25 cellular contexts compared by ENCODE assay signal in genomic region chr6:52335576-52335975, GRCh38. TPM values are rescaled to one million over a fixed set of nuclear protein-coding genes. Genes with fewer than 3 reads are reported as not detected.
A peak's percentile ranks its signal among the peaks of the same experiment; 100 is the strongest.
DNase-seq lines count a peak whose midpoint lies in the region; ATAC-seq, FAIRE-seq and TF ChIP-seq lines count a peak whose summit lies in the region.
"Had no signal": no experiment of that assay in that cellular context is flagged by ENCODE, and none has a peak within 500 bp of the region (broad histone marks: within the 10 kb centered on the region; RNA-seq: fewer than 3 reads in every experiment).

No MANE protein-coding gene starts in this region.

- H3K27ac Mint-ChIP-seq in T-helper 1 cell treated with Interleukin-12 subunit alpha and Interleukin-12 subunit beta and Interleukin-4 antibody, amounts not matched to agents 30 μg/mL and 1 μg/mL, for 36 hours: peak overlapping the region; percentile 20
- H3K27ac Mint-ChIP-seq: activated CD4-positive, alpha-beta T cell treated with anti-CD3 and anti-CD28 coated beads, Interleukin-2, amount 10 ng/mL, durations not matched to agents 7 days and 5 days had no signal

- DNase-seq in T-helper 1 cell: no peak
- DNase-seq in PC-9: peak in 1 of 2 experiments; percentile 75
- DNase-seq in foreskin keratinocyte: no peak
- DNase-seq in small intestine: peak; percentile 31
- DNase-seq in RWPE1 (ENCODE audit: low spot score): no peak
- no peak for DNase-seq in right atrium auricular region (ENCODE audit: low spot score)
- DNase-seq: 8988T; activated CD4-positive, alpha-beta T cell treated with anti-CD3 and anti-CD28 coated beads, Interleukin-2, amount 10 ng/mL, durations not matched to agents 7 days and 5 days; activated CD8-positive, alpha-beta memory T cell treated with anti-CD3 and anti-CD28 coated beads, Interleukin-2, amount 50 U/mL, for 48 hours; activated naive CD4-positive, alpha-beta T cell; DMS 273 treated with DMSO at 0.1 percent for 48 hours; foreskin fibroblast; hypothalamus; IMR-90; MM.1S; NCI-H187 treated with DMSO at 0.1 percent for 48 hours; NK-92 treated with Interleukin-12 subunit alpha and Interleukin-12 subunit beta, amount 100 ng/mL, for 24 hours; stimulated activated CD4-positive, alpha-beta T cell treated with anti-CD3 and anti-CD28 coated beads, Interleukin-2, amount 100 ng/mL, for 48 hours had no signal

- no TSS peak for BruUV-seq in PC-9 (replicated peaks; lab: Mats Ljungman, UMichigan)

- H4K20me1 ChIP-seq in PC-9 (ENCODE audit: insufficient read depth): no peaks in the 10 kb centered on the region

- H3K9me3 Mint-ChIP-seq in T-helper 1 cell treated with Interleukin-12 subunit alpha and Interleukin-12 subunit beta and Interleukin-4 antibody, amounts not matched to agents 30 μg/mL and 1 μg/mL, for 36 hours: no peaks in the 10 kb centered on the region

- TF ChIP-seq CTCF in PC-9 (conservative IDR thresholded peaks at IDR 0.05): no peak
- TF ChIP-seq CTCF in foreskin keratinocyte (conservative IDR thresholded peaks at IDR 0.05): no peak
- no peak for TF ChIP-seq CTCF in RWPE1 (conservative IDR thresholded peaks at IDR 0.05; ENCODE audit: low read depth)
- TF ChIP-seq CTCF in right atrium auricular region (IDR thresholded peaks at IDR 0.05): no peak

- H2AFZ ChIP-seq in PC-9: no peak overlapping the region

- POLR2A ChIA-PET in PC-9 (lab: Charles Lee; ENCODE audit: unreplicated experiment) (no interaction called here), RWPE1 (lab: Yijun Ruan, JAX; ENCODE audit: low non-redundant PET) (no interaction called here)

- H3K4me2 ChIP-seq in PC-9: peak overlapping the region; percentile 17; the same call in 1 of the 2 replicates

- no peak for FAIRE-seq in small intestine (lab: Jason Lieb, UNC)
- FAIRE-seq: colon, endothelial cell of umbilical vein, keratinocyte had no signal

- intact Hi-C loops in PC-9 (cut with micrococcal nuclease; ENCODE audit: unreplicated experiment): no loop called here

- H3K27me3 Mint-ChIP-seq in T-helper 1 cell treated with Interleukin-12 subunit alpha and Interleukin-12 subunit beta and Interleukin-4 antibody, amounts not matched to agents 30 μg/mL and 1 μg/mL, for 36 hours (ENCODE audit: low read depth): no peaks in the 10 kb centered on the region
- H3K27me3 Mint-ChIP-seq: activated CD4-positive, alpha-beta T cell treated with anti-CD3 and anti-CD28 coated beads, Interleukin-2, amount 10 ng/mL, durations not matched to agents 7 days and 5 days had no signal

- H3K4me1 ChIP-seq in PC-9 (replicated peaks; ENCODE audit: insufficient read depth): peaks cover 38% of the 10 kb centered on the region
- no peaks in the 10 kb centered on the region for H3K4me1 ChIP-seq in foreskin keratinocyte
- H3K4me1 ChIP-seq in small intestine (ENCODE audit: control insufficient read depth in 2 of 2, insufficient read depth in 1 of 2, low read depth in 1 of 2, low read length in 1 of 2): no peaks in the 10 kb centered on the region
- no peaks in the 10 kb centered on the region for H3K4me1 ChIP-seq in right atrium auricular region
- H3K4me1 ChIP-seq: HAP-1, uterus had no signal

- ATAC-seq in foreskin keratinocyte (peak; percentile 12), HG03354 (IDR thresholded peaks at IDR 0.05; ENCODE audit: poor library complexity, severe bottlenecking, unreplicated experiment) (no peak)

- no peaks in the 10 kb centered on the region for H3K79me2 ChIP-seq in PC-9 (ENCODE audit: low read depth)

- H3K4me3 ChIP-seq in PC-9 (no peak overlapping the region), small intestine (ENCODE audit: low read depth in 1 of 2, low read length in 2 of 2) (no peak overlapping the region), right atrium auricular region (no peak overlapping the region)
- H3K4me3 ChIP-seq: HAP-1, uterus had no signal

- H3K36me3 ChIP-seq in PC-9 (ENCODE audit: low read depth) (no peaks in the 10 kb centered on the region), small intestine (ENCODE audit: control insufficient read depth in 2 of 2, insufficient read depth in 2 of 2, low read length in 2 of 2) (no peaks in the 10 kb centered on the region), right atrium auricular region (no peaks in the 10 kb centered on the region)
- H3K36me3 ChIP-seq: HAP-1, uterus had no signal

- no peaks in the 10 kb centered on the region for H3K9me3 ChIP-seq in PC-9 (ENCODE audit: insufficient read depth, low read depth)
- H3K9me3 ChIP-seq in small intestine (ENCODE audit: control insufficient read depth, low read depth): no peaks in the 10 kb centered on the region
- no peaks in the 10 kb centered on the region for H3K9me3 ChIP-seq in right atrium auricular region
- H3K9me3 ChIP-seq: HAP-1, uterus had no signal

- CTCF ChIA-PET in PC-9 (lab: Charles Lee): no interaction called here
- CTCF ChIA-PET in RWPE1 (lab: Yijun Ruan, JAX): no interaction called here

- peaks cover 23% of the 10 kb centered on the region for H3K4me1 Mint-ChIP-seq in T-helper 1 cell treated with Interleukin-12 subunit alpha and Interleukin-12 subunit beta and Interleukin-4 antibody, amounts not matched to agents 30 μg/mL and 1 μg/mL, for 36 hours (ENCODE audit: low read depth)

- no peaks in the 10 kb centered on the region for H3K27me3 ChIP-seq in PC-9 (ENCODE audit: insufficient read depth, low read depth)
- H3K27me3 ChIP-seq in foreskin keratinocyte: no peaks in the 10 kb centered on the region
- no peaks in the 10 kb centered on the region for H3K27me3 ChIP-seq in small intestine (ENCODE audit: control insufficient read depth in 2 of 2, insufficient read depth in 2 of 2, low read length in 2 of 2)
- H3K27me3 ChIP-seq in right atrium auricular region: no peaks in the 10 kb centered on the region
- H3K27me3 ChIP-seq: uterus had no signal

- H3K36me3 Mint-ChIP-seq in T-helper 1 cell treated with Interleukin-12 subunit alpha and Interleukin-12 subunit beta and Interleukin-4 antibody, amounts not matched to agents 30 μg/mL and 1 μg/mL, for 36 hours (ENCODE audit: low read depth): peaks cover 2% of the 10 kb centered on the region

- H3K9me2 ChIP-seq in PC-9 (ENCODE audit: insufficient read depth): no peaks in the 10 kb centered on the region

- H3K4me3 Mint-ChIP-seq in T-helper 1 cell treated with Interleukin-12 subunit alpha and Interleukin-12 subunit beta and Interleukin-4 antibody, amounts not matched to agents 30 μg/mL and 1 μg/mL, for 36 hours: no peak overlapping the region
- H3K4me3 Mint-ChIP-seq: activated CD4-positive, alpha-beta T cell treated with anti-CD3 and anti-CD28 coated beads, Interleukin-2, amount 10 ng/mL, durations not matched to agents 7 days and 5 days had no signal

- peaks cover 19% of the 10 kb centered on the region; the same call in 1 of the 2 replicates for H3F3A ChIP-seq in PC-9 (ENCODE audit: insufficient read depth, low read depth)

- H3K27ac ChIP-seq in PC-9 (peak overlapping the region; percentile 62), foreskin keratinocyte (no peak overlapping the region), small intestine (ENCODE audit: low read depth in 1 of 2, low read length in 1 of 2) (peak overlapping the region in 1 of 2 donors; percentile 3), RWPE1 (no peak overlapping the region), right atrium auricular region (no peak overlapping the region)
- H3K27ac ChIP-seq: uterus had no signal

RNA-seq across cellular contexts. Expression of gene PAQR8, which starts 26.4 kb away (rescaled TPM):
- total RNA-seq in PC-9 (2021): 3.7 and 4.1 TPM in 2 replicates
- 4.5 and 5.6 TPM in 2 replicates for total RNA-seq in foreskin keratinocyte
- polyA plus RNA-seq in foreskin keratinocyte: 2.4 TPM in 2 replicates
- 10 to 100 TPM; 14.1 to 28.6 (median 28.6) TPM for polyA plus RNA-seq in small intestine
- total RNA-seq in right atrium auricular region: 1 to 10 TPM; 2.6 to 5.6 TPM

RNA-seq across cellular contexts. Expression of gene MCM3, which starts 51.0 kb away (rescaled TPM):
- total RNA-seq in PC-9 (2021) (90.9 and 111 TPM in 2 replicates), foreskin keratinocyte (125 and 134 TPM in 2 replicates), right atrium auricular region (10 to 100 TPM; 18.5 to 20.8 TPM)
- polyA plus RNA-seq in foreskin keratinocyte (71.5 and 88.1 TPM in 2 replicates), small intestine (10 to 100 TPM in 2 of 3 donors, 1 to 10 TPM in 1; 9.4 to 46.8 (median 11.1) TPM)
